Comparison of ENCODE assay signal across 1 cellular context in genomic region chr1:20702416-20702815, GRCh38.
TF ChIP-seq lines count a peak whose summit lies in the region.

No MANE protein-coding gene starts in this region.

TF ChIP-seq in H1, 55 proteins besides CTCF, POLR2A, EP300 and RAD21:
- no peak for TF ChIP-seq RNF2 (IDR thresholded peaks at IDR 0.05; ENCODE audit: borderline replicate concordance, low read depth, low read length, missing control alignments, poor library complexity, severe bottlenecking)
TF ChIP-seq in H1: peak in this region for 0.
